1 cellular context compared by ENCODE assay signal in the genomic region with DNA sequence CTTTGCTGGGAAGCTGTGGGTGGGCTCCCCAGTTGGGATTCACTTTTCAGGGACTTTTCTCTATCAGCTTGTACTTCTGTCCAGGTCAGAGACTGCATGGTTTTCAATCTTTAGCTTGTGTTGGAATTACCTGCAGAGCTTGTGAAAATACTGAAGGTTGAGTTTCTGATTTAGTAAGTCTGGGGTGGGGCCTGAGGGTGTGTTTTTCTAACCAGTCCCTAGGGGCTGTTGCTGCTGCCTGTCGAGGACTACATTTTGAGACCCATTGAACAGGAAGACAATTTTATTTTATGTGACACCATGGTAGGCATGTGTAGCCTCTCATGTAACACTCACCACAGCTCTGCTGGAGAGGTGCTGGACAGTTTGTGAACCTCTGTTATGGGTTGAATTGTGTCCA.
TF ChIP-seq lines count a peak whose summit lies in the region.

No MANE protein-coding gene starts in this region.

TF ChIP-seq in IMR-90, 13 proteins besides CTCF, POLR2A, EP300 and RAD21:
- TF ChIP-seq BHLHE40 (IDR thresholded peaks at IDR 0.05; ENCODE audit: low read depth, low read length) (no peak), MXI1 (IDR thresholded peaks at IDR 0.05; ENCODE audit: borderline replicate concordance, low read depth, low read length) (no peak), CEBPB (IDR thresholded peaks at IDR 0.05; ENCODE audit: low read depth, low read length) (no peak), RFX5 (IDR thresholded peaks at IDR 0.05; ENCODE audit: low read depth, low read length) (no peak), MAFK (IDR thresholded peaks at IDR 0.05; ENCODE audit: low read depth, low read length) (no peak)
- TF ChIP-seq, protein P1, sequence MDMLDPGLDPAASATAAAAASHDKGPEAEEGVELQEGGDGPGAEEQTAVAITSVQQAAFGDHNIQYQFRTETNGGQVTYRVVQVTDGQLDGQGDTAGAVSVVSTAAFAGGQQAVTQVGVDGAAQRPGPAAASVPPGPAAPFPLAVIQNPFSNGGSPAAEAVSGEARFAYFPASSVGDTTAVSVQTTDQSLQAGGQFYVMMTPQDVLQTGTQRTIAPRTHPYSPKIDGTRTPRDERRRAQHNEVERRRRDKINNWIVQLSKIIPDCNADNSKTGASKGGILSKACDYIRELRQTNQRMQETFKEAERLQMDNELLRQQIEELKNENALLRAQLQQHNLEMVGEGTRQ (IDR thresholded peaks at IDR 0.05; ENCODE audit: low read depth, low read length) = no peak
